In genomic region chr2:200306719-200306968, GRCh38 we compare ENCODE assay signal across 8 cellular contexts. TPM values are rescaled to one million over a fixed set of nuclear protein-coding genes. Genes with fewer than 3 reads are reported as not detected.
DNase-seq lines count a peak whose midpoint lies in the region; ATAC-seq, FAIRE-seq and TF ChIP-seq lines count a peak whose summit lies in the region.

No MANE protein-coding gene starts in this region.

- whole genome bisulfite sequencing in esophagus, 2 donors, result 0 to 2% methylated on average over 34 to 39 of the region's 39 CpGs

- TF ChIP-seq CTCF in gastrocnemius medialis (IDR thresholded peaks at IDR 0.05 in 4 of 5, conservative IDR thresholded peaks at IDR 0.05 in 1 of 5), result no peak

- no peak overlapping the region for H3K27ac Mint-ChIP-seq in activated naive CD4-positive, alpha-beta T cell treated with anti-CD3 and anti-CD28 coated beads for 36 hours

- H3K27me3 Mint-ChIP-seq in activated naive CD4-positive, alpha-beta T cell treated with anti-CD3 and anti-CD28 coated beads for 36 hours (ENCODE audit: low read depth), result peaks cover 15% of the 10 kb centered on the region

- CTCF ChIA-PET in activated naive CD4-positive, alpha-beta T cell treated with anti-CD3 and anti-CD28 coated beads for 36 hours (lab: Charles Lee), result interaction anchor here (0.7 to 1.9 kb wide), 3 partner anchors 24 to 170 kb away, joined by 3 to 9 read pairs (median 5); no protein-coding TSS in a partner anchor

- H3K36me3 ChIP-seq in esophagus (ENCODE audit: control insufficient read depth in 2 of 2, insufficient read depth in 2 of 2, low read length in 1 of 2) (no peaks in the 10 kb centered on the region), gastrocnemius medialis (no peaks in the 10 kb centered on the region)

- no peak overlapping the region for H3K4me3 Mint-ChIP-seq in activated naive CD4-positive, alpha-beta T cell treated with anti-CD3 and anti-CD28 coated beads for 36 hours

- no peaks in the 10 kb centered on the region for H3K9me3 ChIP-seq in esophagus (ENCODE audit: control insufficient read depth in 2 of 2, insufficient read depth in 1 of 2, low read depth in 1 of 2, low read length in 1 of 2)
- H3K9me3 ChIP-seq in gastrocnemius medialis, result no peaks in the 10 kb centered on the region

- intact Hi-C loops in gastrocnemius medialis (cut with DNase I; ENCODE audit: low total_unique reads), result loop anchor here (1.0 to 5.0 kb wide), 4 partner anchors 70 to 394 kb away; partner anchors contain the start of gene C2orf69
- intact Hi-C loops in activated naive CD4-positive, alpha-beta T cell treated with anti-CD3 and anti-CD28 coated beads for 36 hours (cut with micrococcal nuclease), result loop anchor here (1.0 to 5.0 kb wide), 3 partner anchors 160 to 394 kb away; partner anchors contain the start of gene C2orf69

- H3K27ac ChIP-seq in esophagus (ENCODE audit: low read depth in 2 of 2, low read length in 1 of 2), result peak overlapping the region; percentile 93 to 97
- H3K27ac ChIP-seq in gastrocnemius medialis, result peak overlapping the region; percentile 81 to 95 (median 86)

- DNase-seq in GM12891 (ENCODE audit: insufficient read length, low spot score) (no peak), gastrocnemius medialis (peak in 1 of 2 donors; percentile 16), OCI-M1 (lab: John Stamatoyannopoulos, UW) (no peak)
- no peak for DNase-seq in Jurkat, Clone E6-1 (ENCODE audit: low read depth, low spot score)
- no peak for DNase-seq in stimulated activated CD4-positive, alpha-beta T cell treated with anti-CD3 and anti-CD28 coated beads, Interleukin-15, amount 100 ng/mL, for 24 hours
- DNase-seq in activated naive CD4-positive, alpha-beta T cell treated with anti-CD3 and anti-CD28 coated beads for 36 hours, result no peak

- no peaks in the 10 kb centered on the region for H3K9me3 Mint-ChIP-seq in activated naive CD4-positive, alpha-beta T cell treated with anti-CD3 and anti-CD28 coated beads for 36 hours

- H3K4me3 ChIP-seq in Jurkat, Clone E6-1 (ENCODE audit: low read length), result peak overlapping the region; percentile 40
- H3K4me3 ChIP-seq in esophagus (ENCODE audit: low read depth in 1 of 2, low read length in 2 of 2) (peak overlapping the region; percentile 90 to 97), gastrocnemius medialis (peak overlapping the region; percentile 67 to 91 (median 76))

- peak; percentile 20 for FAIRE-seq in GM12891 (lab: Jason Lieb, UNC)

- in situ Hi-C loops in gastrocnemius medialis (cut with MboI; ENCODE audit: low sequenced_read_pairs in 4 of 4), result loop anchor here in 3 of 4 donors (10.0 to 25.0 kb wide), 3 partner anchors 156 to 168 kb away; no protein-coding TSS in a partner anchor

- H3K27me3 ChIP-seq in esophagus (ENCODE audit: control insufficient read depth in 1 of 2, insufficient read depth in 2 of 2, low read length in 2 of 2), result no peaks in the 10 kb centered on the region
- no peaks in the 10 kb centered on the region for H3K27me3 ChIP-seq in gastrocnemius medialis

- H3K4me1 ChIP-seq in esophagus (ENCODE audit: control insufficient read depth in 2 of 2, insufficient read depth in 2 of 2, low read length in 1 of 2), result no peaks in the 10 kb centered on the region
- peaks cover 34 to 37% of the 10 kb centered on the region in 2 donors for H3K4me1 ChIP-seq in gastrocnemius medialis

- no peak for TF ChIP-seq POLR2A in GM12891 (IDR thresholded peaks at IDR 0.05; ENCODE audit: low read depth, low read length)
- TF ChIP-seq POLR2A in gastrocnemius medialis (IDR thresholded peaks at IDR 0.05), result peak; percentile 25 to 26

- H3K4me1 Mint-ChIP-seq in activated naive CD4-positive, alpha-beta T cell treated with anti-CD3 and anti-CD28 coated beads for 36 hours (ENCODE audit: low read depth), result peaks cover 13% of the 10 kb centered on the region

- peaks cover 3% of the 10 kb centered on the region for H3K36me3 Mint-ChIP-seq in activated naive CD4-positive, alpha-beta T cell treated with anti-CD3 and anti-CD28 coated beads for 36 hours (ENCODE audit: low read depth)

- ATAC-seq in GM21529 (IDR thresholded peaks at IDR 0.05; ENCODE audit: unreplicated experiment) (peak; percentile 54), gastrocnemius medialis (peak; percentile 54 to 63)

TF ChIP-seq in GM12891, 5 proteins besides CTCF, POLR2A, EP300 and RAD21:
- TF ChIP-seq SPI1 (IDR thresholded peaks at IDR 0.05; ENCODE audit: low read depth, low read length), result no peak
- no peak for TF ChIP-seq TAF1 (IDR thresholded peaks at IDR 0.05; ENCODE audit: low read depth, low read length)
- no peak for TF ChIP-seq POU2F2 (IDR thresholded peaks at IDR 0.05; ENCODE audit: low read depth, low read length)
- no peak for TF ChIP-seq POLR2AphosphoS5 (IDR thresholded peaks at IDR 0.05; ENCODE audit: low read depth, low read length)
- no peak for TF ChIP-seq PAX5 (IDR thresholded peaks at IDR 0.05; ENCODE audit: insufficient read depth, low read length, severe bottlenecking)

RNA-seq across cellular contexts. Expression of gene SPATS2L, which starts 0.2 kb away (rescaled TPM):
- 26.1 TPM for polyA plus RNA-seq in GM12891 (2012; ENCODE audit: low read depth, missing spikeins)
- 24.4 TPM for polyA plus RNA-seq in Jurkat, Clone E6-1 (2012; ENCODE audit: insufficient read depth, insufficient read length)
- polyA plus RNA-seq in esophagus, result 10 to 100 TPM; 41.2 to 47.5 TPM
- 10 to 100 TPM; 34.0 to 74.2 (median 52.3) TPM for total RNA-seq in gastrocnemius medialis
- 10 to 100 TPM in 1 of 2 experiments, 1 to 10 TPM in 1; 8.9 to 10.9 TPM for total RNA-seq in activated naive CD4-positive, alpha-beta T cell treated with anti-CD3 and anti-CD28 coated beads for 36 hours

Comparison
In these comparisons a context has a peak if more than half of its experiments do, and no peak if none do; other contexts are left out.
1. H3K4me3 ChIP-seq: peak in every context shown above with its lines; median percentile 94 in esophagus; 76 in gastrocnemius medialis; 40 in Jurkat, Clone E6-1.